16 cellular contexts compared by ENCODE assay signal in genomic region chr15:95857124-95857757, GRCh38.
DNase-seq lines count a peak whose midpoint lies in the region; ATAC-seq and TF ChIP-seq lines count a peak whose summit lies in the region.
"Had no signal": no experiment of that assay in that cellular context is flagged by ENCODE, and none has a peak within 500 bp of the region (broad histone marks: within the 10 kb centered on the region; RNA-seq: fewer than 3 reads in every experiment).

No MANE protein-coding gene starts in this region.

- H3K27ac Mint-ChIP-seq in chondrocyte (ENCODE audit: unreplicated experiment): peak overlapping the region; percentile 6

- intact Hi-C loops in colonic mucosa (cut with DNase I): no loop called here

- H2AK5ac ChIP-seq in mesenchymal stem cell (ENCODE audit: low read length, severe bottlenecking): no peak overlapping the region

- H3K4me1 ChIP-seq in mesenchymal stem cell (ENCODE audit: control insufficient read depth, insufficient read depth, low read depth, low read length) (no peaks in the 10 kb centered on the region), colonic mucosa (no peaks in the 10 kb centered on the region)
- H3K4me1 ChIP-seq: body of pancreas had no signal

- H2BK5ac ChIP-seq in mesenchymal stem cell (ENCODE audit: low read depth, low read length, poor library complexity, severe bottlenecking): no peak overlapping the region

- H3K14ac ChIP-seq in mesenchymal stem cell (ENCODE audit: low read length in 2 of 2): no peak overlapping the region

- no peak overlapping the region for H2BK120ac ChIP-seq in mesenchymal stem cell (ENCODE audit: low read depth, low read length)

- no peak overlapping the region for H3K9ac ChIP-seq in mesenchymal stem cell (ENCODE audit: low read length)
- no peak overlapping the region for H3K9ac ChIP-seq in colonic mucosa (ENCODE audit: low read depth in 2 of 2, low read length in 2 of 2)

- H3K23ac ChIP-seq in mesenchymal stem cell (ENCODE audit: low read length in 2 of 2): no peak overlapping the region

- 12% methylated on average over 4 of the region's 4 CpGs for WGBS in mesenchymal stem cell

- H3K18ac ChIP-seq in mesenchymal stem cell (ENCODE audit: low read depth in 1 of 2, low read length in 2 of 2): no peak overlapping the region

- ATAC-seq in HG03520 (IDR thresholded peaks at IDR 0.05; ENCODE audit: unreplicated experiment) (no peak), HG03095 (IDR thresholded peaks at IDR 0.05; ENCODE audit: unreplicated experiment) (no peak)
- no peak for ATAC-seq in stimulated activated naive CD8-positive, alpha-beta T cell treated with anti-CD3 and anti-CD28 coated beads, Interleukin-15, Interleukin-2, amounts not matched to agents 100 U/mL and 50 U/mL, for 24 hours
- ATAC-seq: body of pancreas, SK-N-SH treated with all-trans-retinoic acid at 6 μM for 48 hours had no signal

- H2AFZ ChIP-seq in mesenchymal stem cell (ENCODE audit: low read depth, low read length): no peak overlapping the region

- no peak overlapping the region for H4K8ac ChIP-seq in mesenchymal stem cell (ENCODE audit: low read length)

- H4K91ac ChIP-seq in mesenchymal stem cell (ENCODE audit: low read length): no peak overlapping the region

- H3K9me3 ChIP-seq in mesenchymal stem cell (ENCODE audit: control insufficient read depth, low read length): no peaks in the 10 kb centered on the region
- no peaks in the 10 kb centered on the region for H3K9me3 ChIP-seq in colonic mucosa
- H3K9me3 ChIP-seq: body of pancreas, neutrophil had no signal

- no peaks in the 10 kb centered on the region for H3K36me3 Mint-ChIP-seq in chondrocyte (ENCODE audit: low read depth)

- H3K27me3 Mint-ChIP-seq in chondrocyte (ENCODE audit: low read depth): no peaks in the 10 kb centered on the region

- no peak overlapping the region for H3K4me3 Mint-ChIP-seq in chondrocyte (ENCODE audit: unreplicated experiment)

- H3K4me1 Mint-ChIP-seq in chondrocyte (ENCODE audit: low read depth): peaks cover 17% of the 10 kb centered on the region

- no peak overlapping the region for H3K4ac ChIP-seq in mesenchymal stem cell (ENCODE audit: low read depth in 1 of 2, low read length in 2 of 2)

- H3K27ac ChIP-seq in mesenchymal stem cell (ENCODE audit: low read length, poor library complexity, severe bottlenecking) (no peak overlapping the region), colonic mucosa (no peak overlapping the region)
- H3K27ac ChIP-seq: body of pancreas, neutrophil had no signal

- no peaks in the 10 kb centered on the region for H3K79me1 ChIP-seq in mesenchymal stem cell (replicated peaks; ENCODE audit: low read length, poor library complexity, severe bottlenecking)

- H3K27me3 ChIP-seq in mesenchymal stem cell (ENCODE audit: control insufficient read depth in 1 of 2, insufficient read depth in 1 of 2, low read length in 2 of 2): no peaks in the 10 kb centered on the region
- H3K27me3 ChIP-seq in colonic mucosa: no peaks in the 10 kb centered on the region
- H3K27me3 ChIP-seq: body of pancreas, neutrophil had no signal

- H3K9me3 Mint-ChIP-seq in chondrocyte (ENCODE audit: low read depth): no peaks in the 10 kb centered on the region

- H3K4me2 ChIP-seq in mesenchymal stem cell (ENCODE audit: low read length, poor library complexity, severe bottlenecking): no peak overlapping the region

- no peak overlapping the region for H3K4me3 ChIP-seq in mesenchymal stem cell (ENCODE audit: insufficient read depth in 1 of 2, low read depth in 1 of 2, low read length in 2 of 2)
- H3K4me3 ChIP-seq in colonic mucosa: no peak overlapping the region
- H3K4me3 ChIP-seq: body of pancreas, skin epidermis had no signal

- H3K36me3 ChIP-seq in mesenchymal stem cell (ENCODE audit: control insufficient read depth in 1 of 2, insufficient read depth in 2 of 2, low read depth in 1 of 2, low read length in 2 of 2) (no peaks in the 10 kb centered on the region), colonic mucosa (no peaks in the 10 kb centered on the region)
- H3K36me3 ChIP-seq: neutrophil had no signal

- DNase-seq in AG08396 (ENCODE audit: low spot score) (peak; percentile 60), HT-29 (ENCODE audit: low spot score) (peak; percentile 38), chondrocyte (ENCODE audit: low spot score) (no peak), mesenchymal stem cell (peak; percentile 89), colonic mucosa (no peak)
- no peak for DNase-seq in stimulated activated naive CD8-positive, alpha-beta T cell treated with anti-CD3 and anti-CD28 coated beads, Interleukin-15, Interleukin-2, amounts not matched to agents 100 U/mL and 50 U/mL, for 24 hours
- DNase-seq: activated gamma-delta T cell, body of pancreas, MV-4-11, NCI-H2171, substantia nigra had no signal

- TF ChIP-seq CTCF in chondrocyte (IDR thresholded peaks at IDR 0.05) (no peak), colonic mucosa (IDR thresholded peaks at IDR 0.05) (no peak)

- no peak overlapping the region for H2BK12ac ChIP-seq in mesenchymal stem cell (ENCODE audit: low read length in 2 of 2)

- H2BK15ac ChIP-seq in mesenchymal stem cell (ENCODE audit: low read depth, poor library complexity, severe bottlenecking): no peak overlapping the region

Comparison
In these comparisons a context has a peak if more than half of its experiments do, and no peak if none do; other contexts are left out.
1. DNase-seq: peak in AG08396 (single experiment), HT-29 (single experiment) and mesenchymal stem cell (single experiment); none in chondrocyte (single experiment), stimulated activated naive CD8-positive, alpha-beta T cell treated with anti-CD3 and anti-CD28 coated beads, Interleukin-15, Interleukin-2, amounts not matched to agents 100 U/mL and 50 U/mL, for 24 hours (single experiment) and colonic mucosa (single experiment).